ENCODE assay signal across 8 cellular contexts in genomic region chr10:30423655-30424275, GRCh38. TPM values are rescaled to one million over a fixed set of nuclear protein-coding genes. Genes with fewer than 3 reads are reported as not detected.
DNase-seq lines count a peak whose midpoint lies in the region; ATAC-seq and TF ChIP-seq lines count a peak whose summit lies in the region.
"Not testable (repeated sequence)": the region's sequence is repeated elsewhere in the genome, so short reads cannot be mapped to it uniquely, and the experiment has no call there.

No MANE protein-coding gene starts in this region.

- WGBS in ectodermal cell, 2 experiments: 54 to 61% methylated on average over 5 to 6 of the region's 6 CpGs
- WGBS in psoas muscle, 3 donors: 31 to 56% (median 39%) methylated on average over 6 of the region's 6 CpGs
- WGBS in thyroid gland, 2 donors: 38% methylated on average over 6 of the region's 6 CpGs

- not testable (repeated sequence) for H3K9me3 ChIP-seq in ectodermal cell (ENCODE audit: control insufficient read depth, low read length); left ventricle myocardium inferior (replicated peaks); psoas muscle; thyroid gland

- not testable (repeated sequence) for ATAC-seq in WTC11
- ATAC-seq in psoas muscle: peak in 1 of 4 donors; percentile 22

- POLR2A ChIA-PET in WTC11 (lab: Charles Lee): interaction anchor here (1.6 kb wide), 1 partner anchor 10 kb away, joined by 19 read pairs; the partner anchor contains the start of gene MAP3K8

- H3K36me3 ChIP-seq in ectodermal cell (ENCODE audit: control insufficient read depth, insufficient read depth, low read length); left ventricle myocardium inferior; psoas muscle (ENCODE audit: insufficient read depth in 1 of 2, low read depth in 1 of 2); thyroid gland: not testable (repeated sequence)

- H3K27ac Mint-ChIP-seq in CD14-positive monocyte (peak overlapping the region; percentile 82 to 93 (median 90)), IgD-negative memory B cell (peak overlapping the region; percentile 46 to 91 (median 78)), WTC11 (peak overlapping the region; percentile 94), mesothelial cell of epicardium (peak overlapping the region; percentile 99)

- not testable (repeated sequence) for TF ChIP-seq CTCF in CD14-positive monocyte (IDR thresholded peaks at IDR 0.05); WTC11 (IDR thresholded peaks at IDR 0.05); left ventricle myocardium inferior (IDR thresholded peaks at IDR 0.05; ENCODE audit: borderline replicate concordance); mesothelial cell of epicardium (IDR thresholded peaks at IDR 0.05; ENCODE audit: unreplicated experiment); psoas muscle (IDR thresholded peaks at IDR 0.05); thyroid gland (IDR thresholded peaks at IDR 0.05)

- H3K4me1 Mint-ChIP-seq in CD14-positive monocyte (peaks cover 60% of the 10 kb centered on the region), IgD-negative memory B cell (peaks cover 44 to 55% (median 50%) of the 10 kb centered on the region in 3 donors), WTC11 (peaks cover 39% of the 10 kb centered on the region), mesothelial cell of epicardium (peaks cover 29% of the 10 kb centered on the region)

- intact Hi-C loops in CD14-positive monocyte (cut with micrococcal nuclease); left ventricle myocardium inferior (cut with micrococcal nuclease); psoas muscle (cut with DNase I); thyroid gland (cut with DNase I): not testable (repeated sequence)

- not testable (repeated sequence) for DNase-seq in CD14-positive monocyte (ENCODE audit: low spot score); WTC11 (ENCODE audit: low spot score); left ventricle myocardium inferior; mesothelial cell of epicardium (ENCODE audit: low spot score in 2 of 2, unreplicated experiment in 2 of 2)
- DNase-seq in psoas muscle (peak; percentile 35 to 62), thyroid gland (peak; percentile 7 to 8)

- CTCF ChIA-PET in WTC11 (lab: Charles Lee): interaction anchor here (0.7 to 3.0 kb wide), 5 partner anchors 10 to 436 kb away, joined by 3 to 10 read pairs (median 4); partner anchors contain the start of gene MAP3K8

- H3K4me3 Mint-ChIP-seq in CD14-positive monocyte (peak overlapping the region in 1 of 2 donors; percentile 39), IgD-negative memory B cell (peak overlapping the region in 1 of 4 donors; percentile 61), WTC11 (0 out of 2 replicates have a peak overlapping the region, but pooled peaks have one; percentile 2), mesothelial cell of epicardium (peak overlapping the region; percentile 25)

- H3K27ac ChIP-seq in ectodermal cell (ENCODE audit: insufficient read depth, low read depth, low read length, poor library complexity, severe bottlenecking) (peak overlapping the region; percentile 76), left ventricle myocardium inferior (replicated peaks) (peak overlapping the region; percentile 74), psoas muscle (peak overlapping the region; percentile 58), thyroid gland (peak overlapping the region; percentile 60 to 90 (median 82))

- not testable (repeated sequence) for H3K4me3 ChIP-seq in ectodermal cell (ENCODE audit: insufficient read depth, low read depth, low read length); left ventricle myocardium inferior; psoas muscle; thyroid gland (replicated peaks in 1 of 3)

- not testable (repeated sequence) for TF ChIP-seq POLR2A in thyroid gland (IDR thresholded peaks at IDR 0.05)

- not testable (repeated sequence) for H3K27me3 ChIP-seq in ectodermal cell (ENCODE audit: control insufficient read depth, insufficient read depth, low read length, poor library complexity, severe bottlenecking); left ventricle myocardium inferior (ENCODE audit: low read depth); psoas muscle (ENCODE audit: insufficient read depth in 3 of 3, low read length in 2 of 3); thyroid gland

- H3K36me3 Mint-ChIP-seq in CD14-positive monocyte, IgD-negative memory B cell, WTC11, mesothelial cell of epicardium: not testable (repeated sequence)

- H3K27me3 Mint-ChIP-seq in CD14-positive monocyte (ENCODE audit: low read depth in 3 of 3); IgD-negative memory B cell; WTC11 (ENCODE audit: low read depth); mesothelial cell of epicardium (ENCODE audit: low read depth): not testable (repeated sequence)

- H3K4me1 ChIP-seq in ectodermal cell (ENCODE audit: control insufficient read depth, insufficient read depth, low read length) (peaks cover 17% of the 10 kb centered on the region), left ventricle myocardium inferior (peaks cover 27% of the 10 kb centered on the region), psoas muscle (peaks cover 11% of the 10 kb centered on the region), thyroid gland (peaks cover 20 to 33% of the 10 kb centered on the region in 2 donors)

- H3K9me3 Mint-ChIP-seq in CD14-positive monocyte, IgD-negative memory B cell, WTC11, mesothelial cell of epicardium: not testable (repeated sequence)

RNA-seq across cellular contexts. Expression of gene MAP3K8, which starts 10.2 kb away (rescaled TPM):
- polyA plus RNA-seq in CD14-positive monocyte: 10 to 100 TPM; 54.5 to 59.2 TPM
- polyA plus RNA-seq in IgD-negative memory B cell: 40.0 TPM
- total RNA-seq in WTC11 (2021): 9.8 to 13.8 TPM (median 11.8 TPM) in 3 replicates
- 12.1 TPM for polyA plus RNA-seq in ectodermal cell (2013, experiment 1 of 4)
- 11.4 TPM for polyA plus RNA-seq in ectodermal cell (2013, experiment 2 of 4)
- polyA plus RNA-seq in ectodermal cell (2013, experiment 3 of 4): 9.7 TPM
- polyA plus RNA-seq in ectodermal cell (2013, experiment 4 of 4): 9.2 TPM
- total RNA-seq in left ventricle myocardium inferior: 7.0 TPM
- total RNA-seq in mesothelial cell of epicardium: 25.0 to 29.0 TPM (median 25.3 TPM) in 3 replicates
- 1 to 10 TPM; 3.0 to 8.3 (median 4.6) TPM for total RNA-seq in psoas muscle
- 1 to 10 TPM; 2.4 to 4.4 (median 3.9) TPM for polyA plus RNA-seq in psoas muscle
- 10 to 100 TPM in 3 of 4 donors, 1 to 10 TPM in 1; 9.7 to 37.9 (median 22.7) TPM for total RNA-seq in thyroid gland
